Comparison of ENCODE assay signal across 22 cellular contexts in genomic region chr2:187520121-187520624, GRCh38.
"Had no signal": no experiment of that assay in that cellular context is flagged by ENCODE, and none has a peak within 500 bp of the region (broad histone marks: within the 10 kb centered on the region; RNA-seq: fewer than 3 reads in every experiment).

No MANE protein-coding gene starts in this region.

- ATAC-seq: gastrocnemius medialis, heart left ventricle, left ventricle myocardium superior, natural killer cell had no signal

- H3K27me3 Mint-ChIP-seq: activated naive CD8-positive, alpha-beta T cell treated with anti-CD3 and anti-CD28 coated beads, Interleukin-2, amount 10 ng/mL, durations not matched to agents 7 days and 5 days; memory B cell had no signal

- H3K4me3 ChIP-seq: colonic mucosa, gastrocnemius medialis, heart left ventricle, thyroid gland, vagina had no signal

- H3K27me3 ChIP-seq: colonic mucosa, gastrocnemius medialis, heart left ventricle, thyroid gland, vagina had no signal

- FAIRE-seq: islet of Langerhans had no signal

- H3K9me3 ChIP-seq: colonic mucosa, gastrocnemius medialis, thyroid gland, vagina had no signal

- H3K4me3 Mint-ChIP-seq: activated naive CD8-positive, alpha-beta T cell treated with anti-CD3 and anti-CD28 coated beads, Interleukin-2, amount 10 ng/mL, durations not matched to agents 7 days and 5 days; brain; memory B cell; natural killer cell had no signal

- H3K4me1 Mint-ChIP-seq: activated naive CD8-positive, alpha-beta T cell treated with anti-CD3 and anti-CD28 coated beads, Interleukin-2, amount 10 ng/mL, durations not matched to agents 7 days and 5 days; memory B cell; natural killer cell had no signal

- H3K27ac Mint-ChIP-seq: activated naive CD8-positive, alpha-beta T cell treated with anti-CD3 and anti-CD28 coated beads, Interleukin-2, amount 10 ng/mL, durations not matched to agents 7 days and 5 days; brain; memory B cell; natural killer cell had no signal

- H3K36me3 ChIP-seq: colonic mucosa, thyroid gland had no signal

- DNase-seq: activated CD4-positive, alpha-beta T cell treated with anti-CD3 and anti-CD28 coated beads, Interleukin-2, amount 50 U/mL, for 4 hours; activated CD4-positive, CD25-positive, alpha-beta regulatory T cell treated with anti-CD3 and anti-CD28 coated beads, Interleukin-2, amount 50 U/mL, for 72 hours; activated naive CD4-positive, alpha-beta T cell; activated naive CD8-positive, alpha-beta T cell treated with anti-CD3 and anti-CD28 coated beads, Interleukin-2, amount 10 ng/mL, durations not matched to agents 7 days and 5 days; activated T-cell treated with anti-CD3 and anti-CD28 coated beads for 4 hours; central memory CD4-positive, alpha-beta T cell; colonic mucosa; gastrocnemius medialis; left ventricle myocardium superior; natural killer cell; nucleus accumbens; retina; stimulated activated CD4-positive, alpha-beta T cell treated with anti-CD3 and anti-CD28 coated beads, Interleukin-12 subunit alpha, Interleukin-12 subunit beta, amount 100 ng/mL, for 4 hours; stimulated activated CD4-positive, alpha-beta T cell treated with anti-CD3 and anti-CD28 coated beads, Interleukin-2, amount 100 ng/mL, for 24 hours; T1000; thyroid gland had no signal

- H3K27ac ChIP-seq: colonic mucosa, epithelial cell of prostate, gastrocnemius medialis, heart left ventricle, thyroid gland, vagina had no signal

- H3K36me3 Mint-ChIP-seq: activated naive CD8-positive, alpha-beta T cell treated with anti-CD3 and anti-CD28 coated beads, Interleukin-2, amount 10 ng/mL, durations not matched to agents 7 days and 5 days; memory B cell; natural killer cell had no signal

- H3K4me1 ChIP-seq: colonic mucosa, gastrocnemius medialis, thyroid gland, vagina had no signal
